8 cellular contexts compared by ENCODE assay signal in the genomic region with DNA sequence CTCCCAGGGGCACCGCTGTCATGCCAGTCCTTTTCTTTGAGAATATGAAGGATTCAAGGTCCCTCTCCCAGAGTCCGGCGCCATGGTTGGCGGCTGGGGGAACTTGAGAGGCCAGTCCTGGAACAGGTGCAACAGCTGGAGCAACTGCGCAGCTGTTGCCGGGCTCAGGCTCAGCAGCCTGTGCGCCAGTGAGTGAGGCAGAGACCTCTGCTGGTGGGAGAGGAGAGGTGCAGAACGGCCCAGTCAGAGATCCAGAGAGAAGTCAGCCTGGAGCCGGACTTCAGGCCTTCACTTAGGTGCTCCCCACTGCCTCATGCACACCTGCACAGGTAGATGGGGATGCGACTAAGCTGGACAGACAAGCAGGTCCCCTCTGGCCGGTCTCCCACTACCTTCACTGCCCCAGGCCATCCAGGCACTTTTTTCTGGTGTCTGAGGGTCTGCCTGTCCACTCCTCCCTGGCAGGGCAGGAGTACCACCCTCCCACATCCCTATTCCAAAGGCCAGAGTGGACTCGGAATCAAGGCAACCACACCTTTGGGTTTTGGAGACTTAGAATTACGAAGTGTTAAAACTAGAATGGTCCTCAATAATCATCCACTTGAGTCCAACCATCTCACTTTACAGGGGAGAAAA. TPM values are rescaled to one million over a fixed set of nuclear protein-coding genes. Genes with fewer than 3 reads are reported as not detected.
DNase-seq lines count a peak whose midpoint lies in the region; ATAC-seq and TF ChIP-seq lines count a peak whose summit lies in the region.

No MANE protein-coding gene starts in this region.

- H3K4me2 ChIP-seq in PC-9, result no peak overlapping the region
- H3K4me2 ChIP-seq in neural progenitor cell, result no peak overlapping the region

- peak; percentile 37 to 54 (median 52) for DNase-seq in CD4-positive, alpha-beta memory T cell
- DNase-seq in HuH-7 (ENCODE audit: low spot score) (peak; percentile 87), PC-9 (peak; percentile 67 to 75), fibroblast of pulmonary artery (ENCODE audit: low read depth) (peak; percentile 83), neural progenitor cell (ENCODE audit: low spot score) (peak; percentile 86), thyroid gland (peak; percentile 73 to 77)
- DNase-seq in activated T-cell treated with anti-CD3 and anti-CD28 coated beads, Interleukin-2, amount 50 U/mL, for 72 hours, result peak; percentile 63 to 68

- H3K4me3 ChIP-seq in CD4-positive, alpha-beta memory T cell (ENCODE audit: low read length in 2 of 2), result no peak overlapping the region
- no peak overlapping the region for H3K4me3 ChIP-seq in PC-9
- no peak overlapping the region for H3K4me3 ChIP-seq in fibroblast of pulmonary artery (replicated peaks; ENCODE audit: low read depth, low read length)
- H3K4me3 ChIP-seq in neural progenitor cell, result no peak overlapping the region
- H3K4me3 ChIP-seq in thyroid gland (replicated peaks in 1 of 3), result no peak overlapping the region

- intact Hi-C loops in CD4-positive, alpha-beta memory T cell (cut with micrococcal nuclease), result loop anchor here (5.0 kb wide), 1 partner anchor 274 kb away; no protein-coding TSS in a partner anchor
- intact Hi-C loops in PC-9 (cut with micrococcal nuclease; ENCODE audit: unreplicated experiment), result loop anchor here (1.0 kb wide), 2 partner anchors 92 to 115 kb away; no protein-coding TSS in a partner anchor
- intact Hi-C loops in thyroid gland (cut with DNase I), result loop anchor here (5.0 to 10.0 kb wide), 2 partner anchors 92 to 114 kb away; no protein-coding TSS in a partner anchor

- H3K27me3 ChIP-seq in CD4-positive, alpha-beta memory T cell (ENCODE audit: insufficient read depth, low read length), result no peaks in the 10 kb centered on the region
- peaks cover 22% of the 10 kb centered on the region for H3K27me3 ChIP-seq in PC-9 (ENCODE audit: insufficient read depth, low read depth)
- H3K27me3 ChIP-seq in neural progenitor cell, result peaks cover 64% of the 10 kb centered on the region
- no peaks in the 10 kb centered on the region for H3K27me3 ChIP-seq in thyroid gland

- H3K36me3 Mint-ChIP-seq in CD4-positive, alpha-beta memory T cell, result no peaks in the 10 kb centered on the region
- no peaks in the 10 kb centered on the region for H3K36me3 Mint-ChIP-seq in activated T-cell treated with anti-CD3 and anti-CD28 coated beads, Interleukin-2, amount 50 U/mL, for 72 hours (ENCODE audit: insufficient read depth in 2 of 2)
- no peaks in the 10 kb centered on the region for H3K36me3 Mint-ChIP-seq in neural progenitor cell

- BruUV-seq in PC-9 (replicated peaks; lab: Mats Ljungman, UMichigan), result no TSS peak

- TF ChIP-seq CTCF in PC-9 (conservative IDR thresholded peaks at IDR 0.05), result peak; percentile 96
- TF ChIP-seq CTCF in fibroblast of pulmonary artery (IDR thresholded peaks at IDR 0.05; ENCODE audit: low read length, missing control alignments), result peak; percentile 99
- peak; percentile 83 for TF ChIP-seq CTCF in neural progenitor cell (IDR thresholded peaks at IDR 0.05)
- TF ChIP-seq CTCF in thyroid gland (IDR thresholded peaks at IDR 0.05), result peak; percentile 79 to 95 (median 84)

- CTCF ChIA-PET in CD4-positive, alpha-beta memory T cell (lab: Charles Lee; ENCODE audit: partially characterized antibody), result interaction anchor here (0.7 to 6.7 kb wide), 12 partner anchors 9 to 274 kb away, joined by 3 to 66 read pairs (median 4); a partner anchor contains a TSS
- CTCF ChIA-PET in PC-9 (lab: Charles Lee), result interaction anchor here (0.6 to 3.6 kb wide), 4 partner anchors 25 to 115 kb away, joined by 4 to 30 read pairs (median 4); no protein-coding TSS in a partner anchor

- ATAC-seq in GM19397 (IDR thresholded peaks at IDR 0.05; ENCODE audit: unreplicated experiment), result peak; percentile 88
- peak; percentile 91 to 92 for ATAC-seq in activated T-cell treated with anti-CD3 and anti-CD28 coated beads, Interleukin-2, amount 50 U/mL, for 72 hours (replicated peaks in 1 of 2)

- no peaks in the 10 kb centered on the region for H3K9me3 ChIP-seq in CD4-positive, alpha-beta memory T cell (ENCODE audit: control insufficient read depth in 1 of 2, low read length in 2 of 2)
- no peaks in the 10 kb centered on the region for H3K9me3 ChIP-seq in PC-9 (ENCODE audit: insufficient read depth, low read depth)
- no peaks in the 10 kb centered on the region for H3K9me3 ChIP-seq in neural progenitor cell (ENCODE audit: low read depth)
- no peaks in the 10 kb centered on the region for H3K9me3 ChIP-seq in thyroid gland

- no peak overlapping the region for H3K4me3 Mint-ChIP-seq in CD4-positive, alpha-beta memory T cell
- H3K4me3 Mint-ChIP-seq in activated T-cell treated with anti-CD3 and anti-CD28 coated beads, Interleukin-2, amount 50 U/mL, for 72 hours, result no peak overlapping the region
- no peak overlapping the region for H3K4me3 Mint-ChIP-seq in neural progenitor cell

- H3K36me3 ChIP-seq in CD4-positive, alpha-beta memory T cell (ENCODE audit: insufficient read depth, low read length), result no peaks in the 10 kb centered on the region
- H3K36me3 ChIP-seq in PC-9 (ENCODE audit: low read depth) (no peaks in the 10 kb centered on the region), neural progenitor cell (no peaks in the 10 kb centered on the region), thyroid gland (no peaks in the 10 kb centered on the region)

- no peak overlapping the region for H3K27ac ChIP-seq in CD4-positive, alpha-beta memory T cell (ENCODE audit: low read depth, low read length)
- H3K27ac ChIP-seq in PC-9, result no peak overlapping the region
- no peak overlapping the region for H3K27ac ChIP-seq in neural progenitor cell
- no peak overlapping the region for H3K27ac ChIP-seq in thyroid gland

- H4K20me1 ChIP-seq in PC-9 (ENCODE audit: insufficient read depth), result no peaks in the 10 kb centered on the region
- peaks cover 13% of the 10 kb centered on the region for H4K20me1 ChIP-seq in neural progenitor cell (ENCODE audit: low read depth)

- peaks cover 7% of the 10 kb centered on the region for H3K4me1 ChIP-seq in CD4-positive, alpha-beta memory T cell (ENCODE audit: insufficient read depth, low read length)
- H3K4me1 ChIP-seq in PC-9 (replicated peaks; ENCODE audit: insufficient read depth) (no peaks in the 10 kb centered on the region), neural progenitor cell (no peaks in the 10 kb centered on the region), thyroid gland (peaks cover 3 to 4% of the 10 kb centered on the region in 2 donors)

- no peaks in the 10 kb centered on the region for H3K79me2 ChIP-seq in PC-9 (ENCODE audit: low read depth)
- no peaks in the 10 kb centered on the region for H3K79me2 ChIP-seq in neural progenitor cell (ENCODE audit: low read depth)

- POLR2A ChIA-PET in CD4-positive, alpha-beta memory T cell (lab: Charles Lee; ENCODE audit: partially characterized antibody), result no interaction called here
- POLR2A ChIA-PET in PC-9 (lab: Charles Lee; ENCODE audit: unreplicated experiment), result interaction anchor here (0.6 kb wide), 1 partner anchor 29 kb away, joined by 6 read pairs; no protein-coding TSS in a partner anchor

- no peak overlapping the region for H2AFZ ChIP-seq in PC-9
- no peak overlapping the region for H2AFZ ChIP-seq in neural progenitor cell (replicated peaks)

- no peaks in the 10 kb centered on the region for H3F3A ChIP-seq in PC-9 (ENCODE audit: insufficient read depth, low read depth)
- H3F3A ChIP-seq in neural progenitor cell (ENCODE audit: low read depth), result peaks cover 13% of the 10 kb centered on the region

- WGBS in thyroid gland, 2 donors, result 11 to 20% methylated on average over 10 to 13 of the region's 13 CpGs

- TF ChIP-seq POLR2A in thyroid gland (IDR thresholded peaks at IDR 0.05), result no peak

- H3K27me3 Mint-ChIP-seq in CD4-positive, alpha-beta memory T cell, result peaks cover 14 to 23% of the 10 kb centered on the region in 2 donors
- H3K27me3 Mint-ChIP-seq in activated T-cell treated with anti-CD3 and anti-CD28 coated beads, Interleukin-2, amount 50 U/mL, for 72 hours (ENCODE audit: low read depth), result peaks cover 37% of the 10 kb centered on the region
- peaks cover 34% of the 10 kb centered on the region for H3K27me3 Mint-ChIP-seq in neural progenitor cell (ENCODE audit: insufficient read depth, low read depth)

- H3K27ac Mint-ChIP-seq in CD4-positive, alpha-beta memory T cell, result no peak overlapping the region
- H3K27ac Mint-ChIP-seq in activated T-cell treated with anti-CD3 and anti-CD28 coated beads, Interleukin-2, amount 50 U/mL, for 72 hours, result no peak overlapping the region
- H3K27ac Mint-ChIP-seq in neural progenitor cell, result no peak overlapping the region

- no peaks in the 10 kb centered on the region for H3K9me3 Mint-ChIP-seq in CD4-positive, alpha-beta memory T cell
- no peaks in the 10 kb centered on the region for H3K9me3 Mint-ChIP-seq in activated T-cell treated with anti-CD3 and anti-CD28 coated beads, Interleukin-2, amount 50 U/mL, for 72 hours
- H3K9me3 Mint-ChIP-seq in neural progenitor cell, result no peaks in the 10 kb centered on the region

- no peak overlapping the region for H3K9ac ChIP-seq in neural progenitor cell

- no peaks in the 10 kb centered on the region for H3K9me2 ChIP-seq in PC-9 (ENCODE audit: insufficient read depth)

- peaks cover 3 to 12% (median 8%) of the 10 kb centered on the region in 4 donors for H3K4me1 Mint-ChIP-seq in CD4-positive, alpha-beta memory T cell
- peaks cover 5% of the 10 kb centered on the region for H3K4me1 Mint-ChIP-seq in activated T-cell treated with anti-CD3 and anti-CD28 coated beads, Interleukin-2, amount 50 U/mL, for 72 hours (ENCODE audit: low read depth)
- peaks cover 12% of the 10 kb centered on the region for H3K4me1 Mint-ChIP-seq in neural progenitor cell

RNA-seq across cellular contexts. Expression of a gene that starts 4.6 kb away (rescaled TPM):
- total RNA-seq in CD4-positive, alpha-beta memory T cell, result not detected
- not detected for polyA plus RNA-seq in CD4-positive, alpha-beta memory T cell
- not detected in 2 replicates for total RNA-seq in PC-9 (2021)
- total RNA-seq in activated T-cell treated with anti-CD3 and anti-CD28 coated beads, Interleukin-2, amount 50 U/mL, for 72 hours, result not detected
- total RNA-seq in neural progenitor cell (ENCODE audit: low replicate concordance), result 0.06 TPM in 1 of 2 replicates, not detected in the other
- not detected for total RNA-seq in thyroid gland

RNA-seq across cellular contexts. Expression of a gene that starts 22.0 kb away (rescaled TPM):
- 10 to 100 TPM; 24.6 to 25.0 TPM for total RNA-seq in CD4-positive, alpha-beta memory T cell
- polyA plus RNA-seq in CD4-positive, alpha-beta memory T cell, result 1 to 10 TPM in 1 of 2 donors, under 1 TPM in 1; 0.13 to 1.8 TPM
- total RNA-seq in PC-9 (2021), result 30.8 and 36.5 TPM in 2 replicates
- 10 to 100 TPM; 18.5 to 20.5 TPM for total RNA-seq in activated T-cell treated with anti-CD3 and anti-CD28 coated beads, Interleukin-2, amount 50 U/mL, for 72 hours
- total RNA-seq in neural progenitor cell (ENCODE audit: low replicate concordance), result 22.3 and 30.2 TPM in 2 replicates
- 10 to 100 TPM; 24.1 to 30.2 (median 27.5) TPM for total RNA-seq in thyroid gland
